In genomic region chr16:86519649-86520316, GRCh38 we compare ENCODE assay signal across 2 cellular contexts.
TF ChIP-seq lines count a peak whose summit lies in the region.

No MANE protein-coding gene starts in this region.

TF ChIP-seq in WTC11, 78 proteins besides CTCF, POLR2A, EP300 and RAD21:
- TF ChIP-seq KAT7 (CRISPR knock-in tag; IDR thresholded peaks at IDR 0.05; ENCODE audit: borderline replicate concordance) (0 out of 2 replicates have a peak, but pooled peaks have one; percentile 58), MYBL2 (CRISPR knock-in tag; IDR thresholded peaks at IDR 0.05) (no peak), ZNF138 (CRISPR knock-in tag; conservative IDR thresholded peaks at IDR 0.05) (no peak), NR3C1 (CRISPR knock-in tag; conservative IDR thresholded peaks at IDR 0.05; ENCODE audit: low read depth) (no peak), ZNF423 (CRISPR knock-in tag; IDR thresholded peaks at IDR 0.05) (no peak), GTF2I (CRISPR knock-in tag; conservative IDR thresholded peaks at IDR 0.05) (peak; percentile 81), SMAD4 (CRISPR knock-in tag; IDR thresholded peaks at IDR 0.05) (no peak), ZNF416 (CRISPR knock-in tag; IDR thresholded peaks at IDR 0.05) (no peak), E2F1 (CRISPR knock-in tag; IDR thresholded peaks at IDR 0.05) (no peak), PRDM15 (CRISPR knock-in tag; IDR thresholded peaks at IDR 0.05) (no peak), HMGA2 (CRISPR knock-in tag; IDR thresholded peaks at IDR 0.05) (no peak), ZNF232 (CRISPR knock-in tag; IDR thresholded peaks at IDR 0.05) (no peak), CBFB (CRISPR knock-in tag; IDR thresholded peaks at IDR 0.05; ENCODE audit: low read depth) (no peak), RORB (CRISPR knock-in tag; IDR thresholded peaks at IDR 0.05) (no peak), ZBTB21 (CRISPR knock-in tag; IDR thresholded peaks at IDR 0.05; ENCODE audit: borderline replicate concordance) (no peak), ZNF121 (CRISPR knock-in tag; IDR thresholded peaks at IDR 0.05) (0 out of 2 replicates have a peak, but pooled peaks have one; percentile 34), JUN (CRISPR knock-in tag; IDR thresholded peaks at IDR 0.05) (no peak), NFE2L1 (CRISPR knock-in tag; IDR thresholded peaks at IDR 0.05) (no peak)
- TF ChIP-seq, protein P1, sequence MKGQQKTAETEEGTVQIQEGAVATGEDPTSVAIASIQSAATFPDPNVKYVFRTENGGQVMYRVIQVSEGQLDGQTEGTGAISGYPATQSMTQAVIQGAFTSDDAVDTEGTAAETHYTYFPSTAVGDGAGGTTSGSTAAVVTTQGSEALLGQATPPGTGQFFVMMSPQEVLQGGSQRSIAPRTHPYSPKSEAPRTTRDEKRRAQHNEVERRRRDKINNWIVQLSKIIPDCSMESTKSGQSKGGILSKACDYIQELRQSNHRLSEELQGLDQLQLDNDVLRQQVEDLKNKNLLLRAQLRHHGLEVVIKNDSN (CRISPR knock-in tag; IDR thresholded peaks at IDR 0.05) = no peak
- TF ChIP-seq, protein P2, sequence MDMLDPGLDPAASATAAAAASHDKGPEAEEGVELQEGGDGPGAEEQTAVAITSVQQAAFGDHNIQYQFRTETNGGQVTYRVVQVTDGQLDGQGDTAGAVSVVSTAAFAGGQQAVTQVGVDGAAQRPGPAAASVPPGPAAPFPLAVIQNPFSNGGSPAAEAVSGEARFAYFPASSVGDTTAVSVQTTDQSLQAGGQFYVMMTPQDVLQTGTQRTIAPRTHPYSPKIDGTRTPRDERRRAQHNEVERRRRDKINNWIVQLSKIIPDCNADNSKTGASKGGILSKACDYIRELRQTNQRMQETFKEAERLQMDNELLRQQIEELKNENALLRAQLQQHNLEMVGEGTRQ (CRISPR knock-in tag; IDR thresholded peaks at IDR 0.05) = no peak

TF ChIP-seq in HepG2, 621 proteins besides CTCF, POLR2A, EP300 and RAD21 (continues in another document):
- TF ChIP-seq GFI1 (CRISPR knock-in tag; IDR thresholded peaks at IDR 0.05; ENCODE audit: borderline replicate concordance) (no peak), ZMYM2 (CRISPR knock-in tag; IDR thresholded peaks at IDR 0.05) (no peak), ZNF597 (CRISPR knock-in tag; IDR thresholded peaks at IDR 0.05) (0 out of 2 replicates have a peak, but pooled peaks have one; percentile 39), ONECUT2 (CRISPR knock-in tag; IDR thresholded peaks at IDR 0.05) (no peak), THYN1 (CRISPR knock-in tag; IDR thresholded peaks at IDR 0.05; ENCODE audit: borderline replicate concordance, low read depth) (no peak), STAG1 (CRISPR knock-in tag; IDR thresholded peaks at IDR 0.05) (peak; percentile 90), SUZ12 (IDR thresholded peaks at IDR 0.05; ENCODE audit: low read depth, low read length) (no peak), MEIS2 (CRISPR knock-in tag; IDR thresholded peaks at IDR 0.05) (0 out of 2 replicates have a peak, but pooled peaks have one; percentile 40), ZNF251 (CRISPR knock-in tag; IDR thresholded peaks at IDR 0.05) (no peak), CC2D1A (CRISPR knock-in tag; IDR thresholded peaks at IDR 0.05) (no peak), FOXO1 (CRISPR knock-in tag; IDR thresholded peaks at IDR 0.05) (0 out of 2 replicates have a peak, but pooled peaks have one; percentile 46), CBX1 (IDR thresholded peaks at IDR 0.05; ENCODE audit: low read depth) (no peak), ZNF768 (CRISPR knock-in tag; IDR thresholded peaks at IDR 0.05) (no peak), XRCC5 (optimal IDR thresholded peaks at IDR 0.05; ENCODE audit: low read length) (no peak), PATZ1 (CRISPR knock-in tag; IDR thresholded peaks at IDR 0.05) (no peak), KDM2A (CRISPR knock-in tag; IDR thresholded peaks at IDR 0.05; ENCODE audit: borderline replicate concordance, low read depth) (peak; percentile 53), SP4 (CRISPR knock-in tag; IDR thresholded peaks at IDR 0.05) (no peak), SRSF4 (IDR thresholded peaks at IDR 0.05; ENCODE audit: low read depth, low read length, poor library complexity, severe bottlenecking) (no peak), HNRNPLL (IDR thresholded peaks at IDR 0.05; ENCODE audit: low read depth, low read length, poor library complexity, severe bottlenecking) (no peak), SAP130 (CRISPR knock-in tag; IDR thresholded peaks at IDR 0.05; ENCODE audit: low read depth) (no peak), ZNF556 (CRISPR knock-in tag; IDR thresholded peaks at IDR 0.05; ENCODE audit: borderline replicate concordance) (no peak), SNAPC2 (CRISPR knock-in tag; IDR thresholded peaks at IDR 0.05) (no peak), ZNF792 (CRISPR knock-in tag; IDR thresholded peaks at IDR 0.05) (no peak), TBL1XR1 (IDR thresholded peaks at IDR 0.05; ENCODE audit: borderline replicate concordance, low read length, partially characterized antibody) (no peak), ZNF713 (CRISPR knock-in tag; IDR thresholded peaks at IDR 0.05) (no peak), KDM5B (CRISPR knock-in tag; IDR thresholded peaks at IDR 0.05; ENCODE audit: borderline replicate concordance) (0 out of 2 replicates have a peak, but pooled peaks have one; percentile 26), SMYD3 (CRISPR knock-in tag; IDR thresholded peaks at IDR 0.05) (no peak), ZNF296 (CRISPR knock-in tag; conservative IDR thresholded peaks at IDR 0.05) (no peak), NR1H2 (CRISPR knock-in tag; IDR thresholded peaks at IDR 0.05; ENCODE audit: borderline replicate concordance, low read depth) (no peak), ZBTB21 (CRISPR knock-in tag; IDR thresholded peaks at IDR 0.05) (0 out of 2 replicates have a peak, but pooled peaks have one; percentile 19), ZNF770 (CRISPR knock-in tag; IDR thresholded peaks at IDR 0.05) (peak; percentile 98), POLR2AphosphoS2 (IDR thresholded peaks at IDR 0.05; ENCODE audit: low read depth, low read length) (no peak), ZNF580 (CRISPR knock-in tag; IDR thresholded peaks at IDR 0.05; ENCODE audit: borderline replicate concordance, low read depth) (0 out of 2 replicates have a peak, but pooled peaks have one; percentile 19), BRCA1 (CRISPR knock-in tag; IDR thresholded peaks at IDR 0.05) (no peak), ZNF292 (CRISPR knock-in tag; IDR thresholded peaks at IDR 0.05; ENCODE audit: borderline replicate concordance, low read depth) (no peak), SSRP1 (CRISPR knock-in tag; IDR thresholded peaks at IDR 0.05) (no peak), ZNF672 (CRISPR knock-in tag; IDR thresholded peaks at IDR 0.05) (no peak), HCFC1 (IDR thresholded peaks at IDR 0.05; ENCODE audit: low read depth, low read length) (no peak), FOXK2 (IDR thresholded peaks at IDR 0.05) (no peak)
- TF ChIP-seq, protein P3, sequence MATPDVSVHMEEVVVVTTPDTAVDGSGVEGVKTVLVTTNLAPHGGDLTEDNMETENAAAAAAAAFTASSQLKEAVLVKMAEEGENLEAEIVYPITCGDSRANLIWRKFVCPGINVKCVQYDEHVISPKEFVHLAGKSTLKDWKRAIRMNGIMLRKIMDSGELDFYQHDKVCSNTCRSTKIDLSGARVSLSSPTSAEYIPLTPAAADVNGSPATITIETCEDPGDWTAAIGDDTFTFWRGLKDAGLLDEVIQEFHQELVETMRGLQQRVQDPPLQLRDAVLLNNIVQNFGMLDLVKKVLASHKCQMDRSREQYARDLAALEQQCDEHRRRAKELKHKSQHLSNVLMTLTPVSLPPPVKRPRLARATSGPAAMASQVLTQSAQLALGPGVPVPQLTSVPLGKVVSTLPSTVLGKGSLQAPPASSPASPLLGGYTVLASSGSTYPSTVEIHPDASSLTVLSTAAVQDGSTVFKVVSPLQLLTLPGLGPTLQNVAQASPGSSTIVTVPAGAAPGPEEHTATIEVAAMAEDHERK (CRISPR knock-in tag; IDR thresholded peaks at IDR 0.05; ENCODE audit: low read depth) = no peak
- TF ChIP-seq, protein P4, sequence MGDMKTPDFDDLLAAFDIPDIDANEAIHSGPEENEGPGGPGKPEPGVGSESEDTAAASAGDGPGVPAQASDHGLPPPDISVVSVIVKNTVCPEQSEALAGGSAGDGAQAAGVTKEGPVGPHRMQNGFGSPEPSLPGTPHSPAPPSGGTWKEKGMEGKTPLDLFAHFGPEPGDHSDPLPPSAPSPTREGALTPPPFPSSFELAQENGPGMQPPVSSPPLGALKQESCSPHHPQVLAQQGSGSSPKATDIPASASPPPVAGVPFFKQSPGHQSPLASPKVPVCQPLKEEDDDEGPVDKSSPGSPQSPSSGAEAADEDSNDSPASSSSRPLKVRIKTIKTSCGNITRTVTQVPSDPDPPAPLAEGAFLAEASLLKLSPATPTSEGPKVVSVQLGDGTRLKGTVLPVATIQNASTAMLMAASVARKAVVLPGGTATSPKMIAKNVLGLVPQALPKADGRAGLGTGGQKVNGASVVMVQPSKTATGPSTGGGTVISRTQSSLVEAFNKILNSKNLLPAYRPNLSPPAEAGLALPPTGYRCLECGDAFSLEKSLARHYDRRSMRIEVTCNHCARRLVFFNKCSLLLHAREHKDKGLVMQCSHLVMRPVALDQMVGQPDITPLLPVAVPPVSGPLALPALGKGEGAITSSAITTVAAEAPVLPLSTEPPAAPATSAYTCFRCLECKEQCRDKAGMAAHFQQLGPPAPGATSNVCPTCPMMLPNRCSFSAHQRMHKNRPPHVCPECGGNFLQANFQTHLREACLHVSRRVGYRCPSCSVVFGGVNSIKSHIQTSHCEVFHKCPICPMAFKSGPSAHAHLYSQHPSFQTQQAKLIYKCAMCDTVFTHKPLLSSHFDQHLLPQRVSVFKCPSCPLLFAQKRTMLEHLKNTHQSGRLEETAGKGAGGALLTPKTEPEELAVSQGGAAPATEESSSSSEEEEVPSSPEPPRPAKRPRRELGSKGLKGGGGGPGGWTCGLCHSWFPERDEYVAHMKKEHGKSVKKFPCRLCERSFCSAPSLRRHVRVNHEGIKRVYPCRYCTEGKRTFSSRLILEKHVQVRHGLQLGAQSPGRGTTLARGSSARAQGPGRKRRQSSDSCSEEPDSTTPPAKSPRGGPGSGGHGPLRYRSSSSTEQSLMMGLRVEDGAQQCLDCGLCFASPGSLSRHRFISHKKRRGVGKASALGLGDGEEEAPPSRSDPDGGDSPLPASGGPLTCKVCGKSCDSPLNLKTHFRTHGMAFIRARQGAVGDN (CRISPR knock-in tag; IDR thresholded peaks at IDR 0.05) = peak; percentile 35; the same call in 1 of the 2 replicates
- TF ChIP-seq, protein P5, sequence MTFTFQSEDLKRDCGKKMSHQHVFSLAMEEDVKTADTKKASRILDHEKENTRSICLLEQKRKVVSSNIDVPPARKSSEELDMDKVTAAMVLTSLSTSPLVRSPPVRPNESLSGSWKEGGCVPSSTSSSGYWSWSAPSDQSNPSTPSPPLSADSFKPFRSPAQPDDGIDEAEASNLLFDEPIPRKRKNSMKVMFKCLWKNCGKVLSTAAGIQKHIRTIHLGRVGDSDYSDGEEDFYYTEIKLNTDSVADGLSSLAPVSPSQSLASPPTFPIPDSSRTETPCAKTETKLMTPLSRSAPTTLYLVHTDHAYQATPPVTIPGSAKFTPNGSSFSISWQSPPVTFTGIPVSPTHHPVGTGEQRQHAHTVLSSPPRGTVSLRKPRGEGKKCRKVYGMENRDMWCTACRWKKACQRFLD (CRISPR knock-in tag; IDR thresholded peaks at IDR 0.05; ENCODE audit: borderline replicate concordance) = 0 out of 2 replicates have a peak, but pooled peaks have one; percentile 53
